In the genomic region with DNA sequence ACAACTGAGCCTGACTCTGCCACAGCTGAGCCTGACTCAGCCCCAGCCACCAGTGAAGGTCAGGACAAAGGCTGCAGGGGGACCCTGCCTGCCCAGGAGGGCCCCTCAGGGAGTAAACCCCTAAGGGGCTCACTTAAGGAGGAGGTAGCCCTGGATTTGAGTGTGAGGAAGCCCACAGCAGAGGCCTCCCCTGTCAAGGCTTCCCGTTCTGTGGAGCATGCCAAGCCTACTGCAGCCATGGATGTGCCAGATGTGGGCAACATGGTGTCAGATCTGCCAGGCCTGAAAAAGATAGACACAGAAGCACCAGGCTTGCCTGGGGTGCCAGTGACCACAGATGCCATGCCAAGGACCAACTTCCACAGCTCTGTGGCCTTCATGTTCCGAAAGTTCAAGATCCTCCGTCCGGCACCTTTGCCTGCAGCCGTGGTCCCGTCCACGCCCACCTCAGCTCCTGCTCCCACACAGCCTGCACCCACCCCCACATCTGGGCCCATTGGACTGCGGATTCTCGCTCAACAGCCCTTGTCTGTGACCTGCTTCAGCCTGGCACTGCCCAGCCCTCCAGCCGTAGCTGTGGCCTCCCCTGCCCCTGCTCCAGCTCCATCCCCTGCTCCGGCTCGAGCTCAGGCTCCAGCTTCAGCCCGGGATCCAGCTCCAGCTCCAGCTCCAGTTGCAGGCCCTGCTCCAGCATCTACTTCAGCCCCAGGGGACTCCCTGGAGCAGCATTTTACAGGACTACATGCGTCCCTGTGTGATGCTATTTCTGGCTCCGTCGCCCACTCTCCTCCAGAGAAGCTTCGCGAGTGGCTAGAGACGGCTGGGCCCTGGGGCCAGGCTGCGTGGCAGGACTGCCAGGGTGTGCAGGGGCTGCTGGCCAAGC, we compare ENCODE assay signal across 24 cellular contexts. TPM values are rescaled to one million over a fixed set of nuclear protein-coding genes. Genes with fewer than 3 reads are reported as not detected.
"Had no signal": no experiment of that assay in that cellular context is flagged by ENCODE, and none has a peak within 500 bp of the region (broad histone marks: within the 10 kb centered on the region; RNA-seq: fewer than 3 reads in every experiment).

No MANE protein-coding gene starts in this region.

- ATAC-seq: activated CD8-positive, alpha-beta T cell treated with anti-CD3 and anti-CD28 coated beads for 36 hours; activated naive CD4-positive, alpha-beta T cell treated with anti-CD3 and anti-CD28 coated beads, Interleukin-2, amount 50 U/mL, for 72 hours; activated T-cell treated with anti-CD3 and anti-CD28 coated beads, Interleukin-2, amount 50 U/mL, for 72 hours; body of pancreas; gastroesophageal sphincter; heart right ventricle; mucosa of descending colon; naive thymus-derived CD8-positive, alpha-beta T cell; T-helper 17 cell; upper lobe of right lung had no signal

- H3K9me3 Mint-ChIP-seq: activated CD8-positive, alpha-beta T cell treated with anti-CD3 and anti-CD28 coated beads for 36 hours; activated naive CD4-positive, alpha-beta T cell treated with anti-CD3 and anti-CD28 coated beads, Interleukin-2, amount 50 U/mL, for 72 hours; activated T-cell treated with anti-CD3 and anti-CD28 coated beads, Interleukin-2, amount 50 U/mL, for 72 hours; endodermal cell; naive thymus-derived CD8-positive, alpha-beta T cell; stimulated activated naive CD8-positive, alpha-beta T cell treated with anti-CD3 and anti-CD28 coated beads, Interleukin-15, Interleukin-2, amounts not matched to agents 100 ng/mL and 50 ng/mL, for 24 hours had no signal

- H3K27ac ChIP-seq: body of pancreas, gastroesophageal sphincter, neutrophil, suprapubic skin, upper lobe of right lung had no signal

- H3K4me3 ChIP-seq: body of pancreas, gastroesophageal sphincter, mucosa of descending colon, skin epidermis, suprapubic skin, upper lobe of right lung had no signal

- DNase-seq: activated CD4-positive, alpha-beta T cell treated with anti-CD3 and anti-CD28 coated beads for 4 hours; activated CD8-positive, alpha-beta memory T cell treated with anti-CD3 and anti-CD28 coated beads, Interleukin-2, amount 50 U/mL, for 48 hours; activated CD8-positive, alpha-beta T cell treated with anti-CD3 and anti-CD28 coated beads for 36 hours; activated gamma-delta T cell; activated T-cell treated with anti-CD3 and anti-CD28 coated beads, Interleukin-2, amount 50 U/mL, for 72 hours; amniotic stem cell; dermis blood vessel endothelial cell; endodermal cell; erythroblast; mammary epithelial cell; mucosa of descending colon; naive thymus-derived CD8-positive, alpha-beta T cell; stimulated activated CD4-positive, alpha-beta T cell treated with anti-CD3 and anti-CD28 coated beads, Interleukin-4, amount 100 ng/mL, for 24 hours; T-helper 17 cell; upper lobe of right lung had no signal

- H3K4me3 Mint-ChIP-seq: activated CD8-positive, alpha-beta T cell treated with anti-CD3 and anti-CD28 coated beads for 36 hours; activated T-cell treated with anti-CD3 and anti-CD28 coated beads, Interleukin-2, amount 50 U/mL, for 72 hours; endodermal cell; naive thymus-derived CD8-positive, alpha-beta T cell; stimulated activated naive CD8-positive, alpha-beta T cell treated with anti-CD3 and anti-CD28 coated beads, Interleukin-15, Interleukin-2, amounts not matched to agents 100 ng/mL and 50 ng/mL, for 24 hours; T-helper 17 cell had no signal

- H3K27me3 Mint-ChIP-seq: activated CD8-positive, alpha-beta T cell treated with anti-CD3 and anti-CD28 coated beads for 36 hours; naive thymus-derived CD8-positive, alpha-beta T cell; stimulated activated naive CD8-positive, alpha-beta T cell treated with anti-CD3 and anti-CD28 coated beads, Interleukin-15, Interleukin-2, amounts not matched to agents 100 ng/mL and 50 ng/mL, for 24 hours; T-helper 17 cell had no signal

- H3K9me3 ChIP-seq: body of pancreas, gastroesophageal sphincter, heart right ventricle, mucosa of descending colon, suprapubic skin, upper lobe of right lung had no signal

- H3K27ac Mint-ChIP-seq: activated CD8-positive, alpha-beta T cell treated with anti-CD3 and anti-CD28 coated beads for 36 hours; activated T-cell treated with anti-CD3 and anti-CD28 coated beads, Interleukin-2, amount 50 U/mL, for 72 hours; stimulated activated naive CD8-positive, alpha-beta T cell treated with anti-CD3 and anti-CD28 coated beads, Interleukin-15, Interleukin-2, amounts not matched to agents 100 ng/mL and 50 ng/mL, for 24 hours had no signal

- H3K27me3 ChIP-seq: body of pancreas, gastroesophageal sphincter, heart right ventricle, neutrophil, suprapubic skin, upper lobe of right lung had no signal

RNA-seq across cellular contexts. Expression of a gene that starts 50.3 kb away (rescaled TPM):
- total RNA-seq: activated CD8-positive, alpha-beta T cell treated with anti-CD3 and anti-CD28 coated beads for 36 hours; body of pancreas; dermis blood vessel endothelial cell; endodermal cell; gastroesophageal sphincter; heart right ventricle; mammary epithelial cell; mucosa of descending colon; naive thymus-derived CD8-positive, alpha-beta T cell; posterior vena cava; suprapubic skin; T-helper 17 cell; upper lobe of right lung had no signal
- polyA plus RNA-seq: heart right ventricle; mammary epithelial cell; naive thymus-derived CD8-positive, alpha-beta T cell had no signal
